In genomic region chr3:123229145-123229544, GRCh38 we compare ENCODE assay signal across 1 cellular context.
A peak's percentile ranks its signal among the peaks of the same experiment; 100 is the strongest.
TF ChIP-seq lines count a peak whose summit lies in the region.

No MANE protein-coding gene starts in this region.

TF ChIP-seq in K562, 482 proteins besides CTCF, POLR2A, EP300 and RAD21 (continued from another document):
- TF ChIP-seq CBX5 (IDR thresholded peaks at IDR 0.05; ENCODE audit: borderline replicate concordance, low read depth) (peak; percentile 82), ZNF197 (CRISPR knock-in tag; IDR thresholded peaks at IDR 0.05; ENCODE audit: low read depth) (no peak), TAF15 (IDR thresholded peaks at IDR 0.05; ENCODE audit: low read depth, low read length) (no peak), ARNT (IDR thresholded peaks at IDR 0.05) (no peak), DIDO1 (tag; IDR thresholded peaks at IDR 0.05; ENCODE audit: low read depth) (no peak), RFX7 (CRISPR knock-in tag; IDR thresholded peaks at IDR 0.05) (no peak)
